7 cellular contexts compared by ENCODE assay signal in genomic region chr10:73796035-73796434, GRCh38. TPM values are rescaled to one million over a fixed set of nuclear protein-coding genes. Genes with fewer than 3 reads are reported as not detected.
DNase-seq lines count a peak whose midpoint lies in the region; ATAC-seq, FAIRE-seq and TF ChIP-seq lines count a peak whose summit lies in the region.
"Not testable (repeated sequence)": the region's sequence is repeated elsewhere in the genome, so short reads cannot be mapped to it uniquely, and the experiment has no call there.

No MANE protein-coding gene starts in this region.

- TF ChIP-seq CTCF in HEK293 (tag by site-specific recombination; IDR thresholded peaks at IDR 0.05); WTC11 (IDR thresholded peaks at IDR 0.05); K562 (IDR thresholded peaks at IDR 0.05 in 2 of 3, conservative IDR thresholded peaks at IDR 0.05 in 1 of 3; ENCODE audit: insufficient read depth in 2 of 3, low read depth in 1 of 3, low read length in 3 of 3); glutamatergic neuron (IDR thresholded peaks at IDR 0.05; ENCODE audit: partially characterized antibody, unreplicated experiment); nephron progenitor cell (IDR thresholded peaks at IDR 0.05); upper lobe of right lung (IDR thresholded peaks at IDR 0.05): not testable (repeated sequence)

- in situ Hi-C loops in K562 (cut with MboI): not testable (repeated sequence)

- not testable (repeated sequence) for TF ChIP-seq RAD21 in K562 (CRISPR knock-in tag; conservative IDR thresholded peaks at IDR 0.05 in 1 of 2, IDR thresholded peaks at IDR 0.05 in 1 of 2)

- not testable (repeated sequence) for FAIRE-seq in K562 (lab: Jason Lieb, UNC)

- not testable (repeated sequence) for TF ChIP-seq EP300 in K562 (IDR thresholded peaks at IDR 0.05; ENCODE audit: low read length)

- POLR2A ChIA-PET in HEK293 (lab: Yijun Ruan, JAX): interaction anchor here (1.0 to 1.8 kb wide), 3 partner anchors 9 to 15 kb away, joined by 3 to 5 read pairs (median 5); no protein-coding TSS in a partner anchor
- POLR2A ChIA-PET in WTC11 (lab: Charles Lee): interaction anchor here (0.6 kb wide), 1 partner anchor 140 kb away, joined by 4 read pairs; no protein-coding TSS in a partner anchor
- POLR2A ChIA-PET in K562 (lab: Yijun Ruan, JAX): interaction anchor here (0.7 to 9.0 kb wide), 7 partner anchors 10 to 144 kb away, joined by 3 to 61 read pairs (median 3); partner anchors contain the start of genes CHCHD1 and ZSWIM8

- peaks cover 16 to 98% of the 10 kb centered on the region in 2 experiments for H3K36me3 ChIP-seq in HEK293 (ENCODE audit: control insufficient read depth in 2 of 2, insufficient read depth in 1 of 2, low read length in 2 of 2)
- peaks cover 91% of the 10 kb centered on the region; the same call in 2 of the 3 replicates for H3K36me3 ChIP-seq in K562 (ENCODE audit: control insufficient read depth, insufficient read depth, low read length)
- H3K36me3 ChIP-seq in upper lobe of right lung: peaks cover 99% of the 10 kb centered on the region

- H3K27me3 Mint-ChIP-seq in WTC11 (ENCODE audit: low read depth); activated T-helper 2 cell treated with anti-CD3 and anti-CD28 coated beads, Interferon-gamma antibody, Interleukin-2, Interleukin-4, amounts not matched to agents 10 μg/mL and 5 μg/mL and 100 μg/mL, durations not matched to agents 14 hours and 24 hours and 36 hours (ENCODE audit: low read depth); glutamatergic neuron (ENCODE audit: unreplicated experiment); nephron progenitor cell (ENCODE audit: low read depth, poor library complexity): not testable (repeated sequence)

- not testable (repeated sequence) for H3K4me1 Mint-ChIP-seq in WTC11; activated T-helper 2 cell treated with anti-CD3 and anti-CD28 coated beads, Interferon-gamma antibody, Interleukin-2, Interleukin-4, amounts not matched to agents 10 μg/mL and 5 μg/mL and 100 μg/mL, durations not matched to agents 14 hours and 24 hours and 36 hours (ENCODE audit: low read depth); glutamatergic neuron (ENCODE audit: low read depth, unreplicated experiment); nephron progenitor cell

- not testable (repeated sequence) for H3K4me3 Mint-ChIP-seq in WTC11; activated T-helper 2 cell treated with anti-CD3 and anti-CD28 coated beads, Interferon-gamma antibody, Interleukin-2, Interleukin-4, amounts not matched to agents 10 μg/mL and 5 μg/mL and 100 μg/mL, durations not matched to agents 14 hours and 24 hours and 36 hours (ENCODE audit: low read depth); nephron progenitor cell
- H3K4me3 Mint-ChIP-seq in glutamatergic neuron (ENCODE audit: unreplicated experiment): peak overlapping the region; percentile 25

- CTCF ChIA-PET in HEK293 (lab: Yijun Ruan, JAX): interaction anchor here (0.7 kb wide), 2 partner anchors 54 to 298 kb away, joined by 3 to 6 read pairs; no protein-coding TSS in a partner anchor
- CTCF ChIA-PET in WTC11 (lab: Charles Lee); K562 (lab: Yijun Ruan, JAX; ENCODE audit: low intra/inter-chr PET ratio): not testable (repeated sequence)

- H3K79me2 ChIP-seq in K562 (ENCODE audit: control insufficient read depth, insufficient read depth, low read length): not testable (repeated sequence)

- not testable (repeated sequence) for H3K9me3 Mint-ChIP-seq in WTC11; activated T-helper 2 cell treated with anti-CD3 and anti-CD28 coated beads, Interferon-gamma antibody, Interleukin-2, Interleukin-4, amounts not matched to agents 10 μg/mL and 5 μg/mL and 100 μg/mL, durations not matched to agents 14 hours and 24 hours and 36 hours; glutamatergic neuron (ENCODE audit: unreplicated experiment); nephron progenitor cell

- not testable (repeated sequence) for H3K4me3 ChIP-seq in HEK293 (ENCODE audit: low read depth, low read length); K562; upper lobe of right lung

- H3K4me1 ChIP-seq in HEK293 (ENCODE audit: control insufficient read depth, insufficient read depth, low read length); upper lobe of right lung: not testable (repeated sequence)
- H3K4me1 ChIP-seq in K562 (replicated peaks in 1 of 2; ENCODE audit: control insufficient read depth in 2 of 2, insufficient read depth in 2 of 2, low read length in 2 of 2): peaks cover 0 to 10% of the 10 kb centered on the region in 2 experiments; a peak in 2 of 5 replicates

- H2AFZ ChIP-seq in K562 (ENCODE audit: low read depth, low read length): not testable (repeated sequence)

- ATAC-seq in WTC11, K562, upper lobe of right lung: not testable (repeated sequence)

- H3K36me3 Mint-ChIP-seq in WTC11 (peaks cover 37% of the 10 kb centered on the region), nephron progenitor cell (ENCODE audit: low read depth) (peaks cover 44% of the 10 kb centered on the region)
- peaks cover 79% of the 10 kb centered on the region for H3K36me3 Mint-ChIP-seq in activated T-helper 2 cell treated with anti-CD3 and anti-CD28 coated beads, Interferon-gamma antibody, Interleukin-2, Interleukin-4, amounts not matched to agents 10 μg/mL and 5 μg/mL and 100 μg/mL, durations not matched to agents 14 hours and 24 hours and 36 hours (ENCODE audit: low read depth)
- H3K36me3 Mint-ChIP-seq in glutamatergic neuron (ENCODE audit: unreplicated experiment): not testable (repeated sequence)

- intact Hi-C loops in activated T-helper 2 cell treated with anti-CD3 and anti-CD28 coated beads, Interferon-gamma antibody, Interleukin-2, Interleukin-4, amounts not matched to agents 10 μg/mL and 5 μg/mL and 100 μg/mL, durations not matched to agents 14 hours and 24 hours and 36 hours (cut with micrococcal nuclease); K562 (cut with micrococcal nuclease); upper lobe of right lung (cut with DNase I): not testable (repeated sequence)

- BruUV-seq in K562 (replicated peaks; lab: Mats Ljungman, UMichigan): not testable (repeated sequence)

- not testable (repeated sequence) for H3K4me2 ChIP-seq in K562 (ENCODE audit: insufficient read depth, low read length)

- WGBS in K562 (ENCODE audit: insufficient coverage, low coverage, missing lambda C conversion rate): 93% methylated on average over 7 of the region's 8 CpGs

- H3K9me3 ChIP-seq in HEK293 (ENCODE audit: control insufficient read depth, insufficient read depth, low read depth, low read length); K562 (replicated peaks; ENCODE audit: control insufficient read depth, insufficient read depth, low read depth, low read length); upper lobe of right lung: not testable (repeated sequence)

- H3K27ac ChIP-seq in HEK293 (ENCODE audit: extremely low read depth, low read depth, low read length); K562 (ENCODE audit: extremely low read depth, low read depth, low read length); upper lobe of right lung: not testable (repeated sequence)

- H4K20me1 ChIP-seq in K562 (replicated peaks; ENCODE audit: control insufficient read depth, insufficient read depth, low read length): not testable (repeated sequence)

- TF ChIP-seq POLR2A in K562 (conservative IDR thresholded peaks at IDR 0.05): not testable (repeated sequence)

- H3K27me3 ChIP-seq in K562 (ENCODE audit: control insufficient read depth in 2 of 2, insufficient read depth in 2 of 2, low read length in 2 of 2); upper lobe of right lung: not testable (repeated sequence)

- H3K9me1 ChIP-seq in K562 (ENCODE audit: control insufficient read depth, insufficient read depth, low read length): not testable (repeated sequence)

- not testable (repeated sequence) for H3K27ac Mint-ChIP-seq in WTC11; glutamatergic neuron (ENCODE audit: unreplicated experiment)
- peak overlapping the region; percentile 2 for H3K27ac Mint-ChIP-seq in activated T-helper 2 cell treated with anti-CD3 and anti-CD28 coated beads, Interferon-gamma antibody, Interleukin-2, Interleukin-4, amounts not matched to agents 10 μg/mL and 5 μg/mL and 100 μg/mL, durations not matched to agents 14 hours and 24 hours and 36 hours
- H3K27ac Mint-ChIP-seq in nephron progenitor cell: peak overlapping the region; percentile 76

- not testable (repeated sequence) for H3K9ac ChIP-seq in K562 (ENCODE audit: insufficient read depth in 1 of 2, low read depth in 2 of 2, low read length in 2 of 2)

- not testable (repeated sequence) for DNase-seq in WTC11 (ENCODE audit: low spot score); activated T-helper 2 cell treated with anti-CD3 and anti-CD28 coated beads, Interferon-gamma antibody, Interleukin-2, Interleukin-4, amounts not matched to agents 10 μg/mL and 5 μg/mL and 100 μg/mL, durations not matched to agents 14 hours and 24 hours and 36 hours (ENCODE audit: low spot score); K562 (ENCODE audit: extremely low read depth in 1 of 4, low spot score in 3 of 4); glutamatergic neuron; nephron progenitor cell
- DNase-seq in upper lobe of right lung: peak; percentile 10

RNA-seq across cellular contexts. Expression of gene ZSWIM8, which starts 10.6 kb away (rescaled TPM):
- total RNA-seq in WTC11 (2021) (50.5 to 59.1 TPM (median 53.2 TPM) in 3 replicates), K562 (2014; rRNA removed) (21.9 and 34.2 TPM in 2 replicates), K562 (2014; rRNA removed; fragmentation: Illumina TruSeq; extraction: Trizol) (14.9 and 15.0 TPM in 2 replicates), K562 (2015; rRNA removed; fragmentation: Illumina TruSeq; extraction: Trizol) (26.7 and 30.0 TPM in 2 replicates), K562 (2021) (43.4 and 45.6 TPM in 2 replicates), glutamatergic neuron (ENCODE audit: unreplicated experiment) (165 TPM), upper lobe of right lung (117 TPM)
- total RNA-seq in activated T-helper 2 cell treated with anti-CD3 and anti-CD28 coated beads, Interferon-gamma antibody, Interleukin-2, Interleukin-4, amounts not matched to agents 10 μg/mL and 5 μg/mL and 100 μg/mL, durations not matched to agents 14 hours and 24 hours and 36 hours: 50.0 and 55.3 TPM in 2 replicates
- total RNA-seq in K562 (2011; cell fraction: chromatin; rRNA removed; ENCODE audit: low replicate concordance): 202 and 543 TPM in 2 replicates
- 249 and 295 TPM in 2 replicates for total RNA-seq in K562 (2011; cell fraction: nucleolus; rRNA removed)
- 177 and 202 TPM in 2 replicates for total RNA-seq in K562 (2011; cell fraction: nucleoplasm; rRNA removed)
- polyA plus RNA-seq in K562 (2011; rRNA removed) (35.1 and 76.4 TPM in 2 replicates), K562 (2014; fragmentation: Illumina TruSeq; extraction: Trizol) (40.7 and 51.3 TPM in 2 replicates), K562 (2014; fragmentation: Nextera tagmentation; extraction: Ambion mirVana) (1 to 10 TPM; 5.6 to 6.2 TPM), K562 (2014; rRNA removed) (38.4 and 47.8 TPM in 2 replicates)
- polyA plus RNA-seq in K562 (2011; cell fraction: cytosol; rRNA removed): 51.3 and 87.4 TPM in 2 replicates
- polyA plus RNA-seq in K562 (2011; cell fraction: nucleus; rRNA removed): 367 and 476 TPM in 2 replicates
- 41.4 and 84.7 TPM in 2 replicates for polyA plus RNA-seq in K562 (2012)
- 34.3 and 47.0 TPM in 2 replicates for polyA minus RNA-seq in K562 (2011; rRNA and poly(A)+ RNA removed)
- 38.9 and 42.1 TPM in 2 replicates for polyA minus RNA-seq in K562 (2011; cell fraction: cytosol; rRNA and poly(A)+ RNA removed)
- 56.4 and 72.0 TPM in 2 replicates for polyA minus RNA-seq in K562 (2011; cell fraction: nucleus; rRNA and poly(A)+ RNA removed)

RNA-seq across cellular contexts. Expression of gene CHCHD1, which starts 14.2 kb away (rescaled TPM):
- total RNA-seq in WTC11 (2021) (45.9 to 47.9 TPM (median 45.9 TPM) in 3 replicates), K562 (2014; rRNA removed) (82.9 and 130 TPM in 2 replicates), K562 (2014; rRNA removed; fragmentation: Illumina TruSeq; extraction: Trizol) (68.2 and 79.6 TPM in 2 replicates), K562 (2015; rRNA removed; fragmentation: Illumina TruSeq; extraction: Trizol) (69.6 and 83.4 TPM in 2 replicates), K562 (2021) (52.9 and 54.9 TPM in 2 replicates), glutamatergic neuron (ENCODE audit: unreplicated experiment) (30.9 TPM), upper lobe of right lung (19.4 TPM)
- 33.0 and 35.2 TPM in 2 replicates for total RNA-seq in activated T-helper 2 cell treated with anti-CD3 and anti-CD28 coated beads, Interferon-gamma antibody, Interleukin-2, Interleukin-4, amounts not matched to agents 10 μg/mL and 5 μg/mL and 100 μg/mL, durations not matched to agents 14 hours and 24 hours and 36 hours
- total RNA-seq in K562 (2011; cell fraction: chromatin; rRNA removed; ENCODE audit: low replicate concordance): 21.6 and 37.5 TPM in 2 replicates
- 20.1 and 25.8 TPM in 2 replicates for total RNA-seq in K562 (2011; cell fraction: nucleolus; rRNA removed)
- 37.9 and 46.2 TPM in 2 replicates for total RNA-seq in K562 (2011; cell fraction: nucleoplasm; rRNA removed)
- polyA plus RNA-seq in K562 (2011; rRNA removed) (84.9 and 110 TPM in 2 replicates), K562 (2014; fragmentation: Illumina TruSeq; extraction: Trizol) (59.5 and 75.0 TPM in 2 replicates), K562 (2014; fragmentation: Nextera tagmentation; extraction: Ambion mirVana) (100 to 1,000 TPM in 1 of 2 experiments, 10 to 100 TPM in 1; 89.7 to 114 TPM), K562 (2014; rRNA removed) (126 and 135 TPM in 2 replicates)
- polyA plus RNA-seq in K562 (2011; cell fraction: cytosol; rRNA removed): 54.8 and 55.0 TPM in 2 replicates
- polyA plus RNA-seq in K562 (2011; cell fraction: nucleus; rRNA removed): 33.4 and 48.1 TPM in 2 replicates
- 70.3 and 131 TPM in 2 replicates for polyA plus RNA-seq in K562 (2012)
- polyA minus RNA-seq in K562 (2011; rRNA and poly(A)+ RNA removed): 21.0 and 21.1 TPM in 2 replicates
- polyA minus RNA-seq in K562 (2011; cell fraction: cytosol; rRNA and poly(A)+ RNA removed): 11.0 and 14.1 TPM in 2 replicates
- 11.0 and 27.2 TPM in 2 replicates for polyA minus RNA-seq in K562 (2011; cell fraction: nucleus; rRNA and poly(A)+ RNA removed)

RNA-seq across cellular contexts. Expression of gene NDST2, which starts 15.4 kb away (rescaled TPM):
- total RNA-seq in WTC11 (2021) (26.3 to 32.3 TPM (median 31.1 TPM) in 3 replicates), K562 (2014; rRNA removed) (27.2 and 32.1 TPM in 2 replicates), K562 (2014; rRNA removed; fragmentation: Illumina TruSeq; extraction: Trizol) (12.5 and 14.7 TPM in 2 replicates), K562 (2015; rRNA removed; fragmentation: Illumina TruSeq; extraction: Trizol) (18.2 and 19.6 TPM in 2 replicates), K562 (2021) (33.9 and 35.7 TPM in 2 replicates), glutamatergic neuron (ENCODE audit: unreplicated experiment) (34.4 TPM), upper lobe of right lung (35.0 TPM)
- 46.5 and 46.9 TPM in 2 replicates for total RNA-seq in activated T-helper 2 cell treated with anti-CD3 and anti-CD28 coated beads, Interferon-gamma antibody, Interleukin-2, Interleukin-4, amounts not matched to agents 10 μg/mL and 5 μg/mL and 100 μg/mL, durations not matched to agents 14 hours and 24 hours and 36 hours
- total RNA-seq in K562 (2011; cell fraction: chromatin; rRNA removed; ENCODE audit: low replicate concordance): 130 and 235 TPM in 2 replicates
- total RNA-seq in K562 (2011; cell fraction: nucleolus; rRNA removed): 102 and 121 TPM in 2 replicates
- total RNA-seq in K562 (2011; cell fraction: nucleoplasm; rRNA removed): 108 and 109 TPM in 2 replicates
- polyA plus RNA-seq in K562 (2011; rRNA removed) (23.8 and 31.6 TPM in 2 replicates), K562 (2014; fragmentation: Illumina TruSeq; extraction: Trizol) (22.6 TPM in 2 replicates), K562 (2014; fragmentation: Nextera tagmentation; extraction: Ambion mirVana) (1 to 10 TPM; 4.7 to 6.3 TPM), K562 (2014; rRNA removed) (30.5 and 31.4 TPM in 2 replicates)
- polyA plus RNA-seq in K562 (2011; cell fraction: cytosol; rRNA removed): 23.7 and 30.6 TPM in 2 replicates
- 99.8 and 108 TPM in 2 replicates for polyA plus RNA-seq in K562 (2011; cell fraction: nucleus; rRNA removed)
- 42.1 and 123 TPM in 2 replicates for polyA plus RNA-seq in K562 (2012)
- 22.0 and 23.5 TPM in 2 replicates for polyA minus RNA-seq in K562 (2011; rRNA and poly(A)+ RNA removed)
- 12.5 and 14.2 TPM in 2 replicates for polyA minus RNA-seq in K562 (2011; cell fraction: cytosol; rRNA and poly(A)+ RNA removed)
- 44.3 and 53.9 TPM in 2 replicates for polyA minus RNA-seq in K562 (2011; cell fraction: nucleus; rRNA and poly(A)+ RNA removed)

RNA-seq across cellular contexts. Expression of gene SEC24C, which starts 51.9 kb away (rescaled TPM):
- total RNA-seq in WTC11 (2021): 64.2 to 74.2 TPM (median 64.5 TPM) in 3 replicates
- total RNA-seq in activated T-helper 2 cell treated with anti-CD3 and anti-CD28 coated beads, Interferon-gamma antibody, Interleukin-2, Interleukin-4, amounts not matched to agents 10 μg/mL and 5 μg/mL and 100 μg/mL, durations not matched to agents 14 hours and 24 hours and 36 hours: 119 TPM in 2 replicates
- total RNA-seq in K562 (2011; cell fraction: chromatin; rRNA removed; ENCODE audit: low replicate concordance): 185 and 253 TPM in 2 replicates
- 121 and 131 TPM in 2 replicates for total RNA-seq in K562 (2011; cell fraction: nucleolus; rRNA removed)
- 132 and 136 TPM in 2 replicates for total RNA-seq in K562 (2011; cell fraction: nucleoplasm; rRNA removed)
- total RNA-seq in K562 (2014; rRNA removed): 70.5 and 99.4 TPM in 2 replicates
- 48.6 and 48.7 TPM in 2 replicates for total RNA-seq in K562 (2014; rRNA removed; fragmentation: Illumina TruSeq; extraction: Trizol)
- total RNA-seq in K562 (2015; rRNA removed; fragmentation: Illumina TruSeq; extraction: Trizol): 55.5 and 59.4 TPM in 2 replicates
- total RNA-seq in K562 (2021): 103 and 115 TPM in 2 replicates
- polyA plus RNA-seq in K562 (2011; rRNA removed): 97.4 and 150 TPM in 2 replicates
- polyA plus RNA-seq in K562 (2011; cell fraction: cytosol; rRNA removed): 116 and 140 TPM in 2 replicates
- 227 TPM in 2 replicates for polyA plus RNA-seq in K562 (2011; cell fraction: nucleus; rRNA removed)
- polyA plus RNA-seq in K562 (2012): 94.4 and 137 TPM in 2 replicates
- 108 and 110 TPM in 2 replicates for polyA plus RNA-seq in K562 (2014; fragmentation: Illumina TruSeq; extraction: Trizol)
- polyA plus RNA-seq in K562 (2014; fragmentation: Nextera tagmentation; extraction: Ambion mirVana): 10 to 100 TPM; 19.0 to 88.4 TPM
- 64.7 and 68.8 TPM in 2 replicates for polyA plus RNA-seq in K562 (2014; rRNA removed)
- 164 and 184 TPM in 2 replicates for polyA minus RNA-seq in K562 (2011; rRNA and poly(A)+ RNA removed)
- 98.3 and 102 TPM in 2 replicates for polyA minus RNA-seq in K562 (2011; cell fraction: cytosol; rRNA and poly(A)+ RNA removed)
- 40.7 and 54.6 TPM in 2 replicates for polyA minus RNA-seq in K562 (2011; cell fraction: nucleus; rRNA and poly(A)+ RNA removed)
- total RNA-seq in glutamatergic neuron (ENCODE audit: unreplicated experiment): 91.1 TPM
- 71.0 TPM for total RNA-seq in upper lobe of right lung
